In genomic region chr4:47032405-47033106, GRCh38 we compare ENCODE assay signal across 9 cellular contexts. TPM values are rescaled to one million over a fixed set of nuclear protein-coding genes. Genes with fewer than 3 reads are reported as not detected.
DNase-seq lines count a peak whose midpoint lies in the region; ATAC-seq and TF ChIP-seq lines count a peak whose summit lies in the region.
"Had no signal": no experiment of that assay in that cellular context is flagged by ENCODE, and none has a peak within 500 bp of the region (broad histone marks: within the 10 kb centered on the region; RNA-seq: fewer than 3 reads in every experiment).

No MANE protein-coding gene starts in this region.

- CTCF ChIA-PET in HEK293 (lab: Yijun Ruan, JAX): interaction anchor here (0.6 to 1.5 kb wide), 3 partner anchors 90 to 188 kb away, joined by 3 read pairs; no protein-coding TSS in a partner anchor

- peak overlapping the region; percentile 50 for H3K4me3 ChIP-seq in HEK293 (ENCODE audit: low read depth, low read length)
- H3K4me3 ChIP-seq in Loucy (ENCODE audit: low read length, poor library complexity, severe bottlenecking): peak overlapping the region; percentile 39
- peak overlapping the region; percentile 14 to 16 for H3K4me3 ChIP-seq in left lung
- H3K4me3 ChIP-seq: BLaER1 had no signal

- intact Hi-C loops in left lung (cut with DNase I): no loop called here

- H3K4me2 ChIP-seq in Loucy (ENCODE audit: low read depth, low read length, poor library complexity, severe bottlenecking): peak overlapping the region; percentile 31
- H3K4me2 ChIP-seq: BLaER1 had no signal

- DNase-seq in NCI-H146 (lab: John Stamatoyannopoulos, UW): peak; percentile 31
- DNase-seq in NCI-H146 treated with DMSO at 0.1 percent for 48 hours (lab: John Stamatoyannopoulos, UW; ENCODE audit: unreplicated experiment): no peak
- DNase-seq in UCSD-AML1 (lab: John Stamatoyannopoulos, UW; ENCODE audit: unreplicated experiment): peak; percentile 23
- peak; percentile 25 to 43 for DNase-seq in dermis microvascular lymphatic vessel endothelial cell (ENCODE audit: low read depth in 2 of 2)
- DNase-seq in left lung: peak; percentile 34 to 82
- DNase-seq in stimulated activated CD4-positive, alpha-beta T cell treated with anti-CD3 and anti-CD28 coated beads, TNF-alpha, amount 100 ng/mL, for 48 hours (ENCODE audit: low read depth in 3 of 3): peak in 2 of 3 donors; percentile 10 to 14

- peak overlapping the region; percentile 58 for H2AFZ ChIP-seq in Loucy (ENCODE audit: low read length)

- no peaks in the 10 kb centered on the region for H3F3A ChIP-seq in Loucy (ENCODE audit: low read depth)

- H3K27me3 ChIP-seq in Loucy (ENCODE audit: insufficient read depth, low read length, poor library complexity, severe bottlenecking) (no peaks in the 10 kb centered on the region), left lung (peaks cover 24 to 45% of the 10 kb centered on the region in 2 donors)
- H3K27me3 ChIP-seq: BLaER1 had no signal

- POLR2A ChIA-PET in HEK293 (lab: Yijun Ruan, JAX): no interaction called here

- H3K9me3 ChIP-seq in HEK293 (ENCODE audit: control insufficient read depth, insufficient read depth, low read depth, low read length) (no peaks in the 10 kb centered on the region), Loucy (ENCODE audit: insufficient read depth, low read depth, low read length) (no peaks in the 10 kb centered on the region), left lung (no peaks in the 10 kb centered on the region)
- H3K9me3 ChIP-seq: BLaER1 had no signal

- H3K36me3 ChIP-seq in HEK293 (ENCODE audit: control insufficient read depth in 2 of 2, insufficient read depth in 1 of 2, low read length in 2 of 2) (no peaks in the 10 kb centered on the region), Loucy (ENCODE audit: insufficient read depth, low read length) (no peaks in the 10 kb centered on the region), left lung (no peaks in the 10 kb centered on the region)
- H3K36me3 ChIP-seq: BLaER1 had no signal

- 0 out of 2 replicates have a peak, but pooled peaks have one; percentile 29 for TF ChIP-seq CTCF in HEK293 (tag by site-specific recombination; IDR thresholded peaks at IDR 0.05)
- peak; percentile 67 for TF ChIP-seq CTCF in Loucy (conservative IDR thresholded peaks at IDR 0.05; ENCODE audit: low read length)
- peak; percentile 40 to 50 for TF ChIP-seq CTCF in left lung (IDR thresholded peaks at IDR 0.05)

- H4K20me1 ChIP-seq in Loucy (ENCODE audit: insufficient read depth, low read length, poor library complexity, severe bottlenecking): no peaks in the 10 kb centered on the region
- H4K20me1 ChIP-seq: BLaER1 had no signal

- peak; percentile 95 for ATAC-seq in left lung

- no peak overlapping the region for H3K9ac ChIP-seq in Loucy (ENCODE audit: low read depth, low read length, poor library complexity, severe bottlenecking)
- H3K9ac ChIP-seq: BLaER1 had no signal

- no peak overlapping the region for H3K27ac ChIP-seq in HEK293 (ENCODE audit: extremely low read depth, low read depth, low read length)
- H3K27ac ChIP-seq in left lung: no peak overlapping the region
- H3K27ac ChIP-seq: BLaER1 had no signal

- no peaks in the 10 kb centered on the region for H3K79me2 ChIP-seq in Loucy (ENCODE audit: insufficient read depth, low read length)

- no peaks in the 10 kb centered on the region for H3K9me2 ChIP-seq in Loucy (replicated peaks; ENCODE audit: low read depth, low read length)

- H3K4me1 ChIP-seq in HEK293 (ENCODE audit: control insufficient read depth, insufficient read depth, low read length) (no peaks in the 10 kb centered on the region), Loucy (ENCODE audit: insufficient read depth, low read length, poor library complexity, severe bottlenecking) (no peaks in the 10 kb centered on the region), left lung (no peaks in the 10 kb centered on the region)
- H3K4me1 ChIP-seq: BLaER1 had no signal

TF ChIP-seq in HEK293, 187 proteins besides CTCF, POLR2A, EP300 and RAD21:
- TF ChIP-seq ZBTB20 (tag by site-specific recombination; IDR thresholded peaks at IDR 0.05): no peak; the same call in 1 of the 2 replicates
- peak; percentile 42; the same call in 1 of the 2 replicates for TF ChIP-seq ZBTB17 (tag by site-specific recombination; IDR thresholded peaks at IDR 0.05)
- TF ChIP-seq ZNF654 (tag by site-specific recombination; IDR thresholded peaks at IDR 0.05; ENCODE audit: low read depth): peak; percentile 39
- TF ChIP-seq SCRT2 (tag by site-specific recombination; IDR thresholded peaks at IDR 0.05): peak; percentile 88
- no peak for TF ChIP-seq ZNF239 (tag by site-specific recombination; IDR thresholded peaks at IDR 0.05)
- peak; percentile 40 for TF ChIP-seq ZNF335 (tag by site-specific recombination; conservative IDR thresholded peaks at IDR 0.05)
- TF ChIP-seq ZSCAN16 (tag by site-specific recombination; IDR thresholded peaks at IDR 0.05): no peak
TF ChIP-seq in HEK293: peak in this region for 4.

RNA-seq across cellular contexts. Expression of gene GABRB1, which starts 1.2 kb away (rescaled TPM):
- total RNA-seq in dermis microvascular lymphatic vessel endothelial cell (not detected in 2 replicates), left lung (not detected)

RNA-seq across cellular contexts. Expression of gene GABRA4, which starts 39.2 kb away (rescaled TPM):
- total RNA-seq in dermis microvascular lymphatic vessel endothelial cell: not detected in 2 replicates
- not detected for total RNA-seq in left lung
